ENCODE assay signal across 21 cellular contexts in genomic region chr15:60038111-60038521, GRCh38. TPM values are rescaled to one million over a fixed set of nuclear protein-coding genes. Genes with fewer than 3 reads are reported as not detected.
DNase-seq lines count a peak whose midpoint lies in the region; ATAC-seq, FAIRE-seq and TF ChIP-seq lines count a peak whose summit lies in the region.
"Had no signal": no experiment of that assay in that cellular context is flagged by ENCODE, and none has a peak within 500 bp of the region (broad histone marks: within the 10 kb centered on the region; RNA-seq: fewer than 3 reads in every experiment).

No MANE protein-coding gene starts in this region.

- H3K36me3 ChIP-seq in mesendoderm (ENCODE audit: control insufficient read depth, insufficient read depth, low read length) (no peaks in the 10 kb centered on the region), pancreas (no peaks in the 10 kb centered on the region)
- H3K36me3 ChIP-seq: BLaER1 treated with 17β-estradiol and CSF1 and Interleukin-3, amounts not matched to agents 10 nM and 100 nM; breast epithelium had no signal

- no peaks in the 10 kb centered on the region for H3K79me1 ChIP-seq in mesendoderm (ENCODE audit: low read length)

- H3K4ac ChIP-seq in mesendoderm (ENCODE audit: low read depth, low read length): no peak overlapping the region

- ATAC-seq in WTC11 (peak; percentile 74), pancreas (no peak), HG03045 (IDR thresholded peaks at IDR 0.05; ENCODE audit: unreplicated experiment) (no peak)
- ATAC-seq: stimulated activated memory B cell treated with anti-CD40 and anti-IgM and Interleukin-4, amounts not matched to agents 10 μg/mL and 1 μg/mL and 100 μg/mL, for 72 hours had no signal

- no peak overlapping the region for H3K27ac ChIP-seq in mesendoderm (ENCODE audit: low read depth, low read length)
- H3K27ac ChIP-seq in pancreas: no peak overlapping the region
- H3K27ac ChIP-seq: BLaER1 treated with 17β-estradiol and CSF1 and Interleukin-3, amounts not matched to agents 10 nM and 100 nM; breast epithelium; parathyroid adenoma had no signal

- H3K4me3 Mint-ChIP-seq in WTC11: no peak overlapping the region
- H3K4me3 Mint-ChIP-seq: activated T-cell treated with anti-CD3 and anti-CD28 coated beads, Interleukin-2, amount 50 U/mL, for 24 hours; stimulated activated memory B cell treated with anti-CD40 and anti-IgM and Interleukin-4, amounts not matched to agents 10 μg/mL and 1 μg/mL and 100 μg/mL, for 72 hours had no signal

- TF ChIP-seq CTCF in WTC11 (IDR thresholded peaks at IDR 0.05): no peak
- no peak for TF ChIP-seq CTCF in pancreas (IDR thresholded peaks at IDR 0.05)

- 0 out of 2 replicates have a peak, but pooled peaks cover under 1% of the 10 kb centered on the region for H3K9me3 Mint-ChIP-seq in WTC11
- H3K9me3 Mint-ChIP-seq: activated naive CD4-positive, alpha-beta T cell treated with anti-CD3 and anti-CD28 coated beads, Interleukin-2, amount 50 U/mL, for 72 hours; activated T-cell treated with anti-CD3 and anti-CD28 coated beads, Interleukin-2, amount 50 U/mL, for 24 hours had no signal

- H3K56ac ChIP-seq in mesendoderm (ENCODE audit: low read length): no peak overlapping the region

- no peak overlapping the region for H3K18ac ChIP-seq in mesendoderm (ENCODE audit: low read length)

- no peaks in the 10 kb centered on the region for H3K27me3 Mint-ChIP-seq in WTC11 (ENCODE audit: low read depth)

- DNase-seq in NCI-H1092 treated with DMSO at 0.1 percent for 48 hours (lab: John Stamatoyannopoulos, UW): peak; percentile 9
- DNase-seq in NCI-H1092 (lab: John Stamatoyannopoulos, UW): no peak
- DNase-seq in HT-29 (ENCODE audit: low spot score): peak; percentile 71
- DNase-seq in WTC11 (ENCODE audit: low spot score): peak; percentile 31
- peak; percentile 32 for DNase-seq in mesendoderm
- DNase-seq in pancreas: no peak
- DNase-seq in LoVo (ENCODE audit: low spot score): no peak
- DNase-seq: 8988T; activated CD4-positive, alpha-beta T cell treated with anti-CD3 and anti-CD28 coated beads, Interleukin-2, amount 50 U/mL, for 48 hours; activated T-cell treated with anti-CD3 and anti-CD28 coated beads, Interleukin-2, amount 50 U/mL, for 24 hours; effector CD4-positive, alpha-beta T cell; hypothalamus; NCI-H1105 had no signal

- H4K5ac ChIP-seq in mesendoderm (ENCODE audit: low read length): no peak overlapping the region

- POLR2A ChIA-PET in WTC11 (lab: Charles Lee): no interaction called here

- no peak overlapping the region for H2BK120ac ChIP-seq in mesendoderm (ENCODE audit: low read depth, low read length)

- H3K27ac Mint-ChIP-seq in WTC11: no peak overlapping the region
- H3K27ac Mint-ChIP-seq: activated naive CD4-positive, alpha-beta T cell treated with anti-CD3 and anti-CD28 coated beads, Interleukin-2, amount 50 U/mL, for 72 hours; activated T-cell treated with anti-CD3 and anti-CD28 coated beads, Interleukin-2, amount 50 U/mL, for 24 hours; stimulated activated memory B cell treated with anti-CD40 and anti-IgM and Interleukin-4, amounts not matched to agents 10 μg/mL and 1 μg/mL and 100 μg/mL, for 72 hours had no signal

- H3K9me3 ChIP-seq in pancreas: no peaks in the 10 kb centered on the region
- H3K9me3 ChIP-seq: BLaER1 treated with 17β-estradiol and CSF1 and Interleukin-3, amounts not matched to agents 10 nM and 100 nM; breast epithelium had no signal

- H3K4me1 ChIP-seq in mesendoderm (ENCODE audit: control insufficient read depth, low read depth, low read length): no peaks in the 10 kb centered on the region
- H3K4me1 ChIP-seq in pancreas: no peaks in the 10 kb centered on the region
- H3K4me1 ChIP-seq: BLaER1 treated with 17β-estradiol and CSF1 and Interleukin-3, amounts not matched to agents 10 nM and 100 nM; breast epithelium; parathyroid adenoma had no signal

- H2AK5ac ChIP-seq in mesendoderm (ENCODE audit: low read length): no peak overlapping the region

- no peak overlapping the region for H2BK5ac ChIP-seq in mesendoderm (ENCODE audit: low read length)

- no peak overlapping the region for H3K9ac ChIP-seq in mesendoderm (ENCODE audit: low read length)
- H3K9ac ChIP-seq: BLaER1 treated with 17β-estradiol and CSF1 and Interleukin-3, amounts not matched to agents 10 nM and 100 nM; parathyroid adenoma had no signal

- no peaks in the 10 kb centered on the region for H3K36me3 Mint-ChIP-seq in WTC11
- H3K36me3 Mint-ChIP-seq: activated naive CD4-positive, alpha-beta T cell treated with anti-CD3 and anti-CD28 coated beads, Interleukin-2, amount 50 U/mL, for 72 hours; stimulated activated memory B cell treated with anti-CD40 and anti-IgM and Interleukin-4, amounts not matched to agents 10 μg/mL and 1 μg/mL and 100 μg/mL, for 72 hours had no signal

- no peak overlapping the region for H3K23ac ChIP-seq in mesendoderm (ENCODE audit: low read length)

- no peak overlapping the region for H3K4me2 ChIP-seq in mesendoderm (ENCODE audit: low read length)
- H3K4me2 ChIP-seq: BLaER1 treated with 17β-estradiol and CSF1 and Interleukin-3, amounts not matched to agents 10 nM and 100 nM; smooth muscle cell had no signal

- no peak for FAIRE-seq in pancreas (lab: Jason Lieb, UNC)

- no peaks in the 10 kb centered on the region for H3K27me3 ChIP-seq in mesendoderm (ENCODE audit: insufficient read depth, low read length, poor library complexity)
- no peaks in the 10 kb centered on the region for H3K27me3 ChIP-seq in pancreas
- H3K27me3 ChIP-seq: BLaER1 treated with 17β-estradiol and CSF1 and Interleukin-3, amounts not matched to agents 10 nM and 100 nM had no signal

- intact Hi-C loops in pancreas (cut with DNase I): no loop called here

- H3K4me1 Mint-ChIP-seq in WTC11: peaks cover 54% of the 10 kb centered on the region
- H3K4me1 Mint-ChIP-seq: stimulated activated memory B cell treated with anti-CD40 and anti-IgM and Interleukin-4, amounts not matched to agents 10 μg/mL and 1 μg/mL and 100 μg/mL, for 72 hours had no signal

- no peak overlapping the region for H2BK15ac ChIP-seq in mesendoderm (replicated peaks; ENCODE audit: low read depth)

- H4K8ac ChIP-seq in mesendoderm (ENCODE audit: low read depth, low read length): no peak overlapping the region

- no CpG with 5 or more reads among the region's 7 CpGs for WGBS in mesendoderm (ENCODE audit: extremely low coverage, insufficient coverage, low lambda C conversion rate)
- WGBS in pancreas, 2 donors: 35 to 41% methylated on average over 7 of the region's 7 CpGs

- no peak overlapping the region for H3K4me3 ChIP-seq in mesendoderm (ENCODE audit: low read length)
- no peak overlapping the region for H3K4me3 ChIP-seq in pancreas
- H3K4me3 ChIP-seq: BLaER1 treated with 17β-estradiol and CSF1 and Interleukin-3, amounts not matched to agents 10 nM and 100 nM; breast epithelium; smooth muscle cell had no signal

- CTCF ChIA-PET in WTC11 (lab: Charles Lee): interaction anchor here (1.2 kb wide), 1 partner anchor 43 kb away, joined by 4 read pairs; no protein-coding TSS in a partner anchor

- no peaks in the 10 kb centered on the region for H3K79me2 ChIP-seq in mesendoderm (ENCODE audit: control insufficient read depth, insufficient read depth, low read length)
- H3K79me2 ChIP-seq: parathyroid adenoma had no signal

TF ChIP-seq in WTC11, 78 proteins besides CTCF, POLR2A, EP300 and RAD21:
- TF ChIP-seq ZNF423 (CRISPR knock-in tag; IDR thresholded peaks at IDR 0.05) (peak; percentile 94), MAX (CRISPR knock-in tag; IDR thresholded peaks at IDR 0.05) (0 out of 2 replicates have a peak, but pooled peaks have one; percentile 14), NR1H2 (CRISPR knock-in tag; IDR thresholded peaks at IDR 0.05) (no peak), IRF2 (CRISPR knock-in tag; IDR thresholded peaks at IDR 0.05; ENCODE audit: borderline replicate concordance, low read depth) (no peak)
TF ChIP-seq in WTC11: peak in this region for 2.

RNA-seq across cellular contexts. Expression of gene FOXB1, which starts 34.0 kb away (rescaled TPM):
- total RNA-seq in HT-29 (2014; rRNA removed; shearing (Covaris generic)): 0.05 TPM in 1 of 2 replicates, not detected in the other
- total RNA-seq in WTC11 (2021) (10.8 to 15.0 TPM (median 13.7 TPM) in 3 replicates), pancreas (not detected)
- polyA plus RNA-seq in mesendoderm (2013, experiment 1 of 2): 4.7 TPM
- polyA plus RNA-seq in mesendoderm (2013, experiment 2 of 2): 5.5 TPM
- not detected for polyA plus RNA-seq in pancreas
- total RNA-seq: breast epithelium, H4, smooth muscle cell had no signal
- polyA plus RNA-seq: smooth muscle cell had no signal

Comparison
In these comparisons a context has a peak if more than half of its experiments do, and no peak if none do; other contexts are left out.
1. DNase-seq: peak in NCI-H1092 treated with DMSO at 0.1 percent for 48 hours (single experiment), HT-29 (single experiment), WTC11 (single experiment) and mesendoderm (single experiment); none in NCI-H1092 (single experiment), pancreas (0 of 6) and LoVo (single experiment).
2. RNA of gene FOXB1, which starts 34.0 kb away (total RNA-seq): 10.8 to 15.0 TPM in WTC11; 0.05 TPM in HT-29 and not detected in pancreas; every median in the first group is over 10 times any median in the second.